In the genomic region with DNA sequence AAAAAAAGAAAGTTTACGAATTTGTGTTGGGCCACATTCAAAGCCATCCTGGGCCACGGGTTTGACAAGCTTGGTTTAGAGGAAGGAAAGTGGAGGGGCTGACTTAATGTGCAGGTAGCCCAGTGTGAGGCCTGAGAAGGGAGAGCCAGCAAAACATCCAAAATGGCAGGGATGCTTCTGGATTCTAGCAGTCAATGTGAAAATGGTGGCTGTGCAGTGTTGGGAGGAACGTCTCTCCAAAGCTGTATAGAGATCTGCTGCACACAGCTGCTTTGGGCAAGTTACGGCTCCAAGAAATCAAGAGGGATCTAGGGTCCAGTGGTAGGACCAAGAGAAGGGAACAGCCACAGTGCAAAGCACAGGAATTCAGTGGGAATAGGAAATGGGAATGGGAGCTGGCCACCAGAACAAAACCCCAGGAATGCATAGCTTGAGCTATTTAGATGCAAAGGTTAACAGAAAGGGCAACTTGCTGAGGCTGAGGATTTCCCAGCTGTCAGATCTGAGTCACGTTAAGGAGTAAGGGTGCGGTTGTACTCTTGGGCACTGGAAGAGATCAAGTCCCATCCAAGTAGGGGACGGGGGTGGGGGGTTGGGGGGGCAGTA, we compare ENCODE assay signal across 1 cellular context.
TF ChIP-seq lines count a peak whose summit lies in the region.

No MANE protein-coding gene starts in this region.

TF ChIP-seq in IMR-90, 13 proteins besides CTCF, POLR2A, EP300 and RAD21:
- TF ChIP-seq RFX5 (IDR thresholded peaks at IDR 0.05; ENCODE audit: low read depth, low read length) = no peak
- no peak for TF ChIP-seq MAZ (IDR thresholded peaks at IDR 0.05; ENCODE audit: borderline replicate concordance, low read depth, low read length)
- no peak for TF ChIP-seq CEBPB (IDR thresholded peaks at IDR 0.05; ENCODE audit: low read depth, low read length)
- no peak for TF ChIP-seq ELK1 (IDR thresholded peaks at IDR 0.05; ENCODE audit: borderline replicate concordance, low read depth, low read length)
- TF ChIP-seq CHD1 (IDR thresholded peaks at IDR 0.05; ENCODE audit: low read depth, low read length) = no peak
